ENCODE assay signal across 1 cellular context in the genomic region with DNA sequence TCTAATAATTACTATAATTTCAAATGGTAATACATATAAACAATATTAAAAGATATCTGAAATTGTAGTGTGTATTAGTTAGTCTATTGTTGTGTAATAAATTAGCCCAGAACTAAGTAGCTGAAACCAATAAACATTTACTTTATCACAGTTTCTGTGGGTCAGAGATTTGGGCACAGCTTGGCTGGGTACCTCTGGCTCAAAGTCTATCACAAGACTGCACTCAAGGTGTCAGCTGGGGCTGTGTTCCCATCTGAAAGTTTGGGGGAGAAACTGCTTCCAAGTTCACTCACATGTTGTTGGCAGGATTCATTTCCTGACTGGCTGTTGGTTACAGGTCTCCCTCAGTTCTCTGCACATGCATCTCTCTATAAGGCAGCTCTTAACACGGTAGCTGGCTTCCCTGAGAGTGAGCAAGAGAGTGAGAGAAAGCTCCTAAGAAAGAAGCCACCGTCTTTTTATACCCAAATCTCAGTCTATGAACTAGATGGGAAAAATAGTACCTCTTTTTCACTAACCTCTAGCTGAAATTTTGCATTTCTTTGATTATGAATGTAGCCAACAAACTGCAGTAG.
TF ChIP-seq lines count a peak whose summit lies in the region.

No MANE protein-coding gene starts in this region.

TF ChIP-seq in GM12878, 131 proteins besides CTCF, POLR2A, EP300 and RAD21:
- TF ChIP-seq, protein P1, sequence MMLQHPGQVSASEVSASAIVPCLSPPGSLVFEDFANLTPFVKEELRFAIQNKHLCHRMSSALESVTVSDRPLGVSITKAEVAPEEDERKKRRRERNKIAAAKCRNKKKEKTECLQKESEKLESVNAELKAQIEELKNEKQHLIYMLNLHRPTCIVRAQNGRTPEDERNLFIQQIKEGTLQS (IDR thresholded peaks at IDR 0.05; ENCODE audit: borderline replicate concordance, extremely low read depth, low read depth, low read length), result no peak
- TF ChIP-seq NFYA (IDR thresholded peaks at IDR 0.05; ENCODE audit: borderline replicate concordance, low read depth, low read length) (no peak), CEBPB (IDR thresholded peaks at IDR 0.05; ENCODE audit: borderline replicate concordance in 1 of 2, low read depth in 2 of 2, low read length in 2 of 2) (no peak)
